ENCODE assay signal across 1 cellular context in the genomic region with DNA sequence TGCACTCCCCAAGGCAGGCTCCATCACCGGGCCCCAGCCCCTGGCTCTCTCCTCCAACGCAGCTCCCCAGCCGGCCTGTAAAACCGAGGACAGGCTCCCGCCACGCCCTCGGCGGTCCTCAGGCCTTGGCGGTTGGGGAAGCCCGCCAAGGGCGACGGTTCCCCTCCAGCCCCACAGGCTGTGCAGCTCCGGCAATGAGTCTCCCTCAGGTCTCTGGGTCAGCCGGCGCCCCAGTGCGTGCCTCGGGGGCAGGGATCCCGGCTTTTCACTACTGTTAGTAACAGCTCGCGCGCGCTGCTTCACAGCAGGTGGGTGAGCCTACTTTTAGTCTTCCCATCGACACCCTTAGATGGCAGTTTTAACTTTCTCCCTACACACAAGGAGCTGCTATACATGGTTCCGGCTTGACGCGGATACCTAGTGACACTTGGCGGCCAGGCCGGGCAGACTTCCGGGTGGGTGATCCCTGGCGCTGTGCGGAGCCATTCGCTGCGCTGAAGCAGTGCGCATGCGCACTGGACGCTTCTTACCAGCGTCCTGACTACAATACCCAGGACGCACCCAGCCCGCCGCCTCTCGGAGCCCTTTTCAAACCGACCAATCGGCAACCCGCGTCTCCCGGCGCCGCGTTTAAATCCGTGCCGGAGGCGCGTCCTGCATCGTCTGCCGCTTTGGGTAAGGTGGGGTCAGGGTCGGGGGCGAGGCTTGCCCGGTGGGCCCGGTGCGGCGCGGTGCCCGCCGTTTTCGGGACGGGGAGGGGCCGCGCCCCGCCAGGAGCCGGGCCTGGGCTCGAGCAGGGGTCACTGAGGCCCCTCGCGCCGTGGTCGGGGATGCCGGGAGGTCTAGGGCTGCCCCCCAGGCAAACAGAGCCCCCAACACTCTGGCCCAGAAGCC.
TF ChIP-seq lines count a peak whose summit lies in the region.

A gene with protein sequence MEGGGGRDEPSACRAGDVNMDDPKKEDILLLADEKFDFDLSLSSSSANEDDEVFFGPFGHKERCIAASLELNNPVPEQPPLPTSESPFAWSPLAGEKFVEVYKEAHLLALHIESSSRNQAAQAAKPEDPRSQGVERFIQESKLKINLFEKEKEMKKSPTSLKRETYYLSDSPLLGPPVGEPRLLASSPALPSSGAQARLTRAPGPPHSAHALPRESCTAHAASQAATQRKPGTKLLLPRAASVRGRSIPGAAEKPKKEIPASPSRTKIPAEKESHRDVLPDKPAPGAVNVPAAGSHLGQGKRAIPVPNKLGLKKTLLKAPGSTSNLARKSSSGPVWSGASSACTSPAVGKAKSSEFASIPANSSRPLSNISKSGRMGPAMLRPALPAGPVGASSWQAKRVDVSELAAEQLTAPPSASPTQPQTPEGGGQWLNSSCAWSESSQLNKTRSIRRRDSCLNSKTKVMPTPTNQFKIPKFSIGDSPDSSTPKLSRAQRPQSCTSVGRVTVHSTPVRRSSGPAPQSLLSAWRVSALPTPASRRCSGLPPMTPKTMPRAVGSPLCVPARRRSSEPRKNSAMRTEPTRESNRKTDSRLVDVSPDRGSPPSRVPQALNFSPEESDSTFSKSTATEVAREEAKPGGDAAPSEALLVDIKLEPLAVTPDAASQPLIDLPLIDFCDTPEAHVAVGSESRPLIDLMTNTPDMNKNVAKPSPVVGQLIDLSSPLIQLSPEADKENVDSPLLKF (plus strand): TSS at position 614 of the 894 bp plus-strand sequence. CDS start 531 bp downstream, outside the sequence.

TF ChIP-seq in HepG2, 621 proteins besides CTCF, POLR2A, EP300 and RAD21 (continued from another document and continues in another):
- TF ChIP-seq, protein P1, sequence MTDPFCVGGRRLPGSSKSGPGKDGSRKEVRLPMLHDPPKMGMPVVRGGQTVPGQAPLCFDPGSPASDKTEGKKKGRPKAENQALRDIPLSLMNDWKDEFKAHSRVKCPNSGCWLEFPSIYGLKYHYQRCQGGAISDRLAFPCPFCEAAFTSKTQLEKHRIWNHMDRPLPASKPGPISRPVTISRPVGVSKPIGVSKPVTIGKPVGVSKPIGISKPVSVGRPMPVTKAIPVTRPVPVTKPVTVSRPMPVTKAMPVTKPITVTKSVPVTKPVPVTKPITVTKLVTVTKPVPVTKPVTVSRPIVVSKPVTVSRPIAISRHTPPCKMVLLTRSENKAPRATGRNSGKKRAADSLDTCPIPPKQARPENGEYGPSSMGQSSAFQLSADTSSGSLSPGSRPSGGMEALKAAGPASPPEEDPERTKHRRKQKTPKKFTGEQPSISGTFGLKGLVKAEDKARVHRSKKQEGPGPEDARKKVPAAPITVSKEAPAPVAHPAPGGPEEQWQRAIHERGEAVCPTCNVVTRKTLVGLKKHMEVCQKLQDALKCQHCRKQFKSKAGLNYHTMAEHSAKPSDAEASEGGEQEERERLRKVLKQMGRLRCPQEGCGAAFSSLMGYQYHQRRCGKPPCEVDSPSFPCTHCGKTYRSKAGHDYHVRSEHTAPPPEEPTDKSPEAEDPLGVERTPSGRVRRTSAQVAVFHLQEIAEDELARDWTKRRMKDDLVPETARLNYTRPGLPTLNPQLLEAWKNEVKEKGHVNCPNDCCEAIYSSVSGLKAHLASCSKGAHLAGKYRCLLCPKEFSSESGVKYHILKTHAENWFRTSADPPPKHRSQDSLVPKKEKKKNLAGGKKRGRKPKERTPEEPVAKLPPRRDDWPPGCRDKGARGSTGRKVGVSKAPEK (CRISPR knock-in tag; IDR thresholded peaks at IDR 0.05; ENCODE audit: borderline replicate concordance): no peak
- TF ChIP-seq EEA1 (CRISPR knock-in tag; IDR thresholded peaks at IDR 0.05; ENCODE audit: borderline replicate concordance) (peak; percentile 56; the same call in 1 of the 2 replicates), RXRA (CRISPR knock-in tag; IDR thresholded peaks at IDR 0.05) (peak; percentile 50; the same call in 1 of the 2 replicates), NFYB (CRISPR knock-in tag; IDR thresholded peaks at IDR 0.05) (peak; percentile 90), ZNF776 (CRISPR knock-in tag; IDR thresholded peaks at IDR 0.05) (peak; percentile 51; the same call in 1 of the 2 replicates), NR3C1 (CRISPR knock-in tag; IDR thresholded peaks at IDR 0.05) (no peak), RBM22 (optimal IDR thresholded peaks at IDR 0.05; ENCODE audit: low read length) (no peak), PAF1 (CRISPR knock-in tag; IDR thresholded peaks at IDR 0.05) (no peak), GFI1 (CRISPR knock-in tag; IDR thresholded peaks at IDR 0.05; ENCODE audit: borderline replicate concordance) (no peak), HCFC1 (IDR thresholded peaks at IDR 0.05; ENCODE audit: low read depth, low read length) (peak; percentile 79), ERF (CRISPR knock-in tag; IDR thresholded peaks at IDR 0.05) (no peak), RAD51 (IDR thresholded peaks at IDR 0.05; ENCODE audit: borderline replicate concordance) (no peak), ZNF709 (CRISPR knock-in tag; IDR thresholded peaks at IDR 0.05) (peak; percentile 76; the same call in 1 of the 2 replicates), ZBTB21 (CRISPR knock-in tag; IDR thresholded peaks at IDR 0.05) (no peak; the same call in 1 of the 2 replicates), MAFG (CRISPR knock-in tag; IDR thresholded peaks at IDR 0.05) (no peak), ZSCAN9 (CRISPR knock-in tag; IDR thresholded peaks at IDR 0.05; ENCODE audit: borderline replicate concordance) (no peak), ZNF234 (CRISPR knock-in tag; conservative IDR thresholded peaks at IDR 0.05) (no peak), ZNF747 (CRISPR knock-in tag; IDR thresholded peaks at IDR 0.05; ENCODE audit: borderline replicate concordance) (no peak), SIN3A (IDR thresholded peaks at IDR 0.05; ENCODE audit: borderline replicate concordance, low read depth, low read length) (peak; percentile 97), RELA (CRISPR knock-in tag; IDR thresholded peaks at IDR 0.05) (no peak), ZNF235 (CRISPR knock-in tag; IDR thresholded peaks at IDR 0.05; ENCODE audit: borderline replicate concordance) (no peak), ZNF282 (IDR thresholded peaks at IDR 0.05; ENCODE audit: partially characterized antibody) (no peak), HNRNPH1 (optimal IDR thresholded peaks at IDR 0.05; ENCODE audit: low read depth, low read length) (no peak)
- TF ChIP-seq, protein P2, sequence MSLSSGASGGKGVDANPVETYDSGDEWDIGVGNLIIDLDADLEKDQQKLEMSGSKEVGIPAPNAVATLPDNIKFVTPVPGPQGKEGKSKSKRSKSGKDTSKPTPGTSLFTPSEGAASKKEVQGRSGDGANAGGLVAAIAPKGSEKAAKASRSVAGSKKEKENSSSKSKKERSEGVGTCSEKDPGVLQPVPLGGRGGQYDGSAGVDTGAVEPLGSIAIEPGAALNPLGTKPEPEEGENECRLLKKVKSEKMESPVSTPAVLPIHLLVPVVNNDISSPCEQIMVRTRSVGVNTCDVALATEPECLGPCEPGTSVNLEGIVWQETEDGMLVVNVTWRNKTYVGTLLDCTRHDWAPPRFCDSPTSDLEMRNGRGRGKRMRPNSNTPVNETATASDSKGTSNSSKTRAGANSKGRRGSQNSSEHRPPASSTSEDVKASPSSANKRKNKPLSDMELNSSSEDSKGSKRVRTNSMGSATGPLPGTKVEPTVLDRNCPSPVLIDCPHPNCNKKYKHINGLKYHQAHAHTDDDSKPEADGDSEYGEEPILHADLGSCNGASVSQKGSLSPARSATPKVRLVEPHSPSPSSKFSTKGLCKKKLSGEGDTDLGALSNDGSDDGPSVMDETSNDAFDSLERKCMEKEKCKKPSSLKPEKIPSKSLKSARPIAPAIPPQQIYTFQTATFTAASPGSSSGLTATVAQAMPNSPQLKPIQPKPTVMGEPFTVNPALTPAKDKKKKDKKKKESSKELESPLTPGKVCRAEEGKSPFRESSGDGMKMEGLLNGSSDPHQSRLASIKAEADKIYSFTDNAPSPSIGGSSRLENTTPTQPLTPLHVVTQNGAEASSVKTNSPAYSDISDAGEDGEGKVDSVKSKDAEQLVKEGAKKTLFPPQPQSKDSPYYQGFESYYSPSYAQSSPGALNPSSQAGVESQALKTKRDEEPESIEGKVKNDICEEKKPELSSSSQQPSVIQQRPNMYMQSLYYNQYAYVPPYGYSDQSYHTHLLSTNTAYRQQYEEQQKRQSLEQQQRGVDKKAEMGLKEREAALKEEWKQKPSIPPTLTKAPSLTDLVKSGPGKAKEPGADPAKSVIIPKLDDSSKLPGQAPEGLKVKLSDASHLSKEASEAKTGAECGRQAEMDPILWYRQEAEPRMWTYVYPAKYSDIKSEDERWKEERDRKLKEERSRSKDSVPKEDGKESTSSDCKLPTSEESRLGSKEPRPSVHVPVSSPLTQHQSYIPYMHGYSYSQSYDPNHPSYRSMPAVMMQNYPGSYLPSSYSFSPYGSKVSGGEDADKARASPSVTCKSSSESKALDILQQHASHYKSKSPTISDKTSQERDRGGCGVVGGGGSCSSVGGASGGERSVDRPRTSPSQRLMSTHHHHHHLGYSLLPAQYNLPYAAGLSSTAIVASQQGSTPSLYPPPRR (CRISPR knock-in tag; IDR thresholded peaks at IDR 0.05; ENCODE audit: borderline replicate concordance): no peak
- TF ChIP-seq, protein P3, sequence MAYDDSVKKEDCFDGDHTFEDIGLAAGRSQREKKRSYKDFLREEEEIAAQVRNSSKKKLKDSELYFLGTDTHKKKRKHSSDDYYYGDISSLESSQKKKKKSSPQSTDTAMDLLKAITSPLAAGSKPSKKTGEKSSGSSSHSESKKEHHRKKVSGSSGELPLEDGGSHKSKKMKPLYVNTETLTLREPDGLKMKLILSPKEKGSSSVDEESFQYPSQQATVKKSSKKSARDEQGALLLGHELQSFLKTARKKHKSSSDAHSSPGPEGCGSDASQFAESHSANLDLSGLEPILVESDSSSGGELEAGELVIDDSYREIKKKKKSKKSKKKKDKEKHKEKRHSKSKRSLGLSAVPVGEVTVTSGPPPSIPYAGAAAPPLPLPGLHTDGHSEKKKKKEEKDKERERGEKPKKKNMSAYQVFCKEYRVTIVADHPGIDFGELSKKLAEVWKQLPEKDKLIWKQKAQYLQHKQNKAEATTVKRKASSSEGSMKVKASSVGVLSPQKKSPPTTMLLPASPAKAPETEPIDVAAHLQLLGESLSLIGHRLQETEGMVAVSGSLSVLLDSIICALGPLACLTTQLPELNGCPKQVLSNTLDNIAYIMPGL (CRISPR knock-in tag; IDR thresholded peaks at IDR 0.05; ENCODE audit: borderline replicate concordance in 1 of 2, low read depth in 1 of 2): peak; percentile 47 to 72; a peak in 3 of 4 replicates
- TF ChIP-seq, protein P4, sequence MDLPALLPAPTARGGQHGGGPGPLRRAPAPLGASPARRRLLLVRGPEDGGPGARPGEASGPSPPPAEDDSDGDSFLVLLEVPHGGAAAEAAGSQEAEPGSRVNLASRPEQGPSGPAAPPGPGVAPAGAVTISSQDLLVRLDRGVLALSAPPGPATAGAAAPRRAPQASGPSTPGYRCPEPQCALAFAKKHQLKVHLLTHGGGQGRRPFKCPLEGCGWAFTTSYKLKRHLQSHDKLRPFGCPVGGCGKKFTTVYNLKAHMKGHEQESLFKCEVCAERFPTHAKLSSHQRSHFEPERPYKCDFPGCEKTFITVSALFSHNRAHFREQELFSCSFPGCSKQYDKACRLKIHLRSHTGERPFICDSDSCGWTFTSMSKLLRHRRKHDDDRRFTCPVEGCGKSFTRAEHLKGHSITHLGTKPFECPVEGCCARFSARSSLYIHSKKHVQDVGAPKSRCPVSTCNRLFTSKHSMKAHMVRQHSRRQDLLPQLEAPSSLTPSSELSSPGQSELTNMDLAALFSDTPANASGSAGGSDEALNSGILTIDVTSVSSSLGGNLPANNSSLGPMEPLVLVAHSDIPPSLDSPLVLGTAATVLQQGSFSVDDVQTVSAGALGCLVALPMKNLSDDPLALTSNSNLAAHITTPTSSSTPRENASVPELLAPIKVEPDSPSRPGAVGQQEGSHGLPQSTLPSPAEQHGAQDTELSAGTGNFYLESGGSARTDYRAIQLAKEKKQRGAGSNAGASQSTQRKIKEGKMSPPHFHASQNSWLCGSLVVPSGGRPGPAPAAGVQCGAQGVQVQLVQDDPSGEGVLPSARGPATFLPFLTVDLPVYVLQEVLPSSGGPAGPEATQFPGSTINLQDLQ (CRISPR knock-in tag; IDR thresholded peaks at IDR 0.05): no peak
- TF ChIP-seq, protein P5, sequence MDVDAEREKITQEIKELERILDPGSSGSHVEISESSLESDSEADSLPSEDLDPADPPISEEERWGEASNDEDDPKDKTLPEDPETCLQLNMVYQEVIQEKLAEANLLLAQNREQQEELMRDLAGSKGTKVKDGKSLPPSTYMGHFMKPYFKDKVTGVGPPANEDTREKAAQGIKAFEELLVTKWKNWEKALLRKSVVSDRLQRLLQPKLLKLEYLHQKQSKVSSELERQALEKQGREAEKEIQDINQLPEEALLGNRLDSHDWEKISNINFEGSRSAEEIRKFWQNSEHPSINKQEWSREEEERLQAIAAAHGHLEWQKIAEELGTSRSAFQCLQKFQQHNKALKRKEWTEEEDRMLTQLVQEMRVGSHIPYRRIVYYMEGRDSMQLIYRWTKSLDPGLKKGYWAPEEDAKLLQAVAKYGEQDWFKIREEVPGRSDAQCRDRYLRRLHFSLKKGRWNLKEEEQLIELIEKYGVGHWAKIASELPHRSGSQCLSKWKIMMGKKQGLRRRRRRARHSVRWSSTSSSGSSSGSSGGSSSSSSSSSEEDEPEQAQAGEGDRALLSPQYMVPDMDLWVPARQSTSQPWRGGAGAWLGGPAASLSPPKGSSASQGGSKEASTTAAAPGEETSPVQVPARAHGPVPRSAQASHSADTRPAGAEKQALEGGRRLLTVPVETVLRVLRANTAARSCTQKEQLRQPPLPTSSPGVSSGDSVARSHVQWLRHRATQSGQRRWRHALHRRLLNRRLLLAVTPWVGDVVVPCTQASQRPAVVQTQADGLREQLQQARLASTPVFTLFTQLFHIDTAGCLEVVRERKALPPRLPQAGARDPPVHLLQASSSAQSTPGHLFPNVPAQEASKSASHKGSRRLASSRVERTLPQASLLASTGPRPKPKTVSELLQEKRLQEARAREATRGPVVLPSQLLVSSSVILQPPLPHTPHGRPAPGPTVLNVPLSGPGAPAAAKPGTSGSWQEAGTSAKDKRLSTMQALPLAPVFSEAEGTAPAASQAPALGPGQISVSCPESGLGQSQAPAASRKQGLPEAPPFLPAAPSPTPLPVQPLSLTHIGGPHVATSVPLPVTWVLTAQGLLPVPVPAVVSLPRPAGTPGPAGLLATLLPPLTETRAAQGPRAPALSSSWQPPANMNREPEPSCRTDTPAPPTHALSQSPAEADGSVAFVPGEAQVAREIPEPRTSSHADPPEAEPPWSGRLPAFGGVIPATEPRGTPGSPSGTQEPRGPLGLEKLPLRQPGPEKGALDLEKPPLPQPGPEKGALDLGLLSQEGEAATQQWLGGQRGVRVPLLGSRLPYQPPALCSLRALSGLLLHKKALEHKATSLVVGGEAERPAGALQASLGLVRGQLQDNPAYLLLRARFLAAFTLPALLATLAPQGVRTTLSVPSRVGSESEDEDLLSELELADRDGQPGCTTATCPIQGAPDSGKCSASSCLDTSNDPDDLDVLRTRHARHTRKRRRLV (CRISPR knock-in tag; IDR thresholded peaks at IDR 0.05): peak; percentile 74; the same call in 1 of the 2 replicates
- TF ChIP-seq, protein P6, sequence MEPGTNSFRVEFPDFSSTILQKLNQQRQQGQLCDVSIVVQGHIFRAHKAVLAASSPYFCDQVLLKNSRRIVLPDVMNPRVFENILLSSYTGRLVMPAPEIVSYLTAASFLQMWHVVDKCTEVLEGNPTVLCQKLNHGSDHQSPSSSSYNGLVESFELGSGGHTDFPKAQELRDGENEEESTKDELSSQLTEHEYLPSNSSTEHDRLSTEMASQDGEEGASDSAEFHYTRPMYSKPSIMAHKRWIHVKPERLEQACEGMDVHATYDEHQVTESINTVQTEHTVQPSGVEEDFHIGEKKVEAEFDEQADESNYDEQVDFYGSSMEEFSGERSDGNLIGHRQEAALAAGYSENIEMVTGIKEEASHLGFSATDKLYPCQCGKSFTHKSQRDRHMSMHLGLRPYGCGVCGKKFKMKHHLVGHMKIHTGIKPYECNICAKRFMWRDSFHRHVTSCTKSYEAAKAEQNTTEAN (CRISPR knock-in tag; conservative IDR thresholded peaks at IDR 0.05): no peak
